ENCODE assay signal across 1 cellular context in genomic region chr3:4063916-4064592, GRCh38.
TF ChIP-seq lines count a peak whose summit lies in the region.

No MANE protein-coding gene starts in this region.

TF ChIP-seq in GM12878, 131 proteins besides CTCF, POLR2A, EP300 and RAD21:
- TF ChIP-seq SRF (IDR thresholded peaks at IDR 0.05; ENCODE audit: low read depth in 2 of 2, low read length in 2 of 2) (peak; percentile 44 to 81; a peak in 2 of 4 replicates), NR2C1 (IDR thresholded peaks at IDR 0.05) (no peak)
